Comparison of ENCODE assay signal across 12 cellular contexts in the genomic region with DNA sequence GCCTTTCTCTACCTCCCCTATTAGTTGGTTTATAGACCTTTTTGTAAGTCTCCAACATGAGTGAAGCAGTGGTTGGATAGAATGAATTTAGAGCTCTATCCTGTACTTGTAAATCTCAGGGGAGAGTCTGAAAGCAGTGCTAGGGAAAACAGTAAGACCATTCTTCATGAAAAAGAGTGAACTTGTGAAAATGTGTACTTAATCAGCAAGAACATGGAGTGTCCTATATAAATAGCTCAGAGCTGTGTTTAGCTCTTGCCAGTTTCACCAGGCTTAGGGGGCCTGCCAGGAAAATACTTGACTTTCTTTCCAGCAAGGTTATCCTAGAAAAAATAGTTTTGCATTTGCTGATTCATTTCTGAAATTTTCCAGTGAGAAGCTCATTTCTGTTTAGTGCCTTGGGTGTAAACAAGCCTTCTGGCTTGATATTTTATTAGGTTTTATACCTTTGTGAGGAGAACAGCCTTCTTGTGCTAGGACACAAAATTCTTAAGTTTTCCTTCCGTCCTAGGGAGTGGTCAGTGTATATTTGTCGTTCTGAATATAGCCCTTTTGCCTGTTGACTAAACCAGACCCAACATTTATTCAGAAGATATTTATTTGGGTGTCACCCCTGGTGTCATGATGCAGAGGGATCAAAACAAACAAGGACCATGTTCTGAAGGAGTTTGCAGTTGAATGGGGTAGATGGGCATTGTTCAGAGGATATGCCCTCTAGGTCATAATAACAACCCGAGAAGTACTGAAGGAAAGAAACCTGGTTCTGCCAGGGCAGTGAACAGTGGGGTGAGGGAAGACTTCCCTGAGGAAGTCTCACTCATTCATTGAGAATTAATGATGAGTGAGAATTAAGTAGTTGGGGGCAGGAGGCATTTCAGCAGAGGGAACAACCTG. TPM values are rescaled to one million over a fixed set of nuclear protein-coding genes. Genes with fewer than 3 reads are reported as not detected.
A peak's percentile ranks its signal among the peaks of the same experiment; 100 is the strongest.
DNase-seq lines count a peak whose midpoint lies in the region; ATAC-seq and TF ChIP-seq lines count a peak whose summit lies in the region.
"Had no signal": no experiment of that assay in that cellular context is flagged by ENCODE, and none has a peak within 500 bp of the region (broad histone marks: within the 10 kb centered on the region; RNA-seq: fewer than 3 reads in every experiment).

No MANE protein-coding gene starts in this region.

- H3K36me3 ChIP-seq in right atrium auricular region: no peaks in the 10 kb centered on the region
- no peaks in the 10 kb centered on the region for H3K36me3 ChIP-seq in BE2C

- H3K36me3 Mint-ChIP-seq in activated naive CD4-positive, alpha-beta T cell treated with anti-CD3 and anti-CD28 coated beads for 36 hours (ENCODE audit: low read depth): peaks cover 4% of the 10 kb centered on the region

- H3K4me3 ChIP-seq in astrocyte of the spinal cord (ENCODE audit: low read depth, low read length) (no peak overlapping the region), right atrium auricular region (no peak overlapping the region), BE2C (ENCODE audit: low read depth, low read length) (no peak overlapping the region)

- CTCF ChIA-PET in activated naive CD4-positive, alpha-beta T cell treated with anti-CD3 and anti-CD28 coated beads for 36 hours (lab: Charles Lee): interaction anchor here (0.8 kb wide), 1 partner anchor 271 kb away, joined by 3 read pairs; no protein-coding TSS in a partner anchor
- CTCF ChIA-PET in GM10248 (lab: Yijun Ruan, JAX): interaction anchor here (1.1 kb wide), 1 partner anchor 272 kb away, joined by 3 read pairs; no protein-coding TSS in a partner anchor

- peak; percentile 85 for ATAC-seq in sciatic nerve

- intact Hi-C loops in sciatic nerve (cut with DNase I): no loop called here
- intact Hi-C loops in activated naive CD4-positive, alpha-beta T cell treated with anti-CD3 and anti-CD28 coated beads for 36 hours (cut with micrococcal nuclease): loop anchor here (10.0 kb wide), 1 partner anchor 236 kb away; no protein-coding TSS in a partner anchor

- no peaks in the 10 kb centered on the region for H3K27me3 ChIP-seq in right atrium auricular region
- H3K27me3 ChIP-seq in BE2C: no peaks in the 10 kb centered on the region

- TF ChIP-seq CTCF in astrocyte of the spinal cord (IDR thresholded peaks at IDR 0.05; ENCODE audit: low read depth, low read length) (no peak), right atrium auricular region (IDR thresholded peaks at IDR 0.05) (no peak), BE2C (IDR thresholded peaks at IDR 0.05; ENCODE audit: low read depth, low read length) (no peak), GM10248 (IDR thresholded peaks at IDR 0.05; ENCODE audit: control extremely low read depth, extremely low read depth, low read depth, missing control alignments) (no peak)

- no peaks in the 10 kb centered on the region for H3K27me3 Mint-ChIP-seq in activated naive CD4-positive, alpha-beta T cell treated with anti-CD3 and anti-CD28 coated beads for 36 hours (ENCODE audit: low read depth)
- H3K27me3 Mint-ChIP-seq: B cell had no signal

- peaks cover 31% of the 10 kb centered on the region for H3K4me1 Mint-ChIP-seq in activated naive CD4-positive, alpha-beta T cell treated with anti-CD3 and anti-CD28 coated beads for 36 hours (ENCODE audit: low read depth)

- H3K4me3 Mint-ChIP-seq in activated naive CD4-positive, alpha-beta T cell treated with anti-CD3 and anti-CD28 coated beads for 36 hours: no peak overlapping the region
- H3K4me3 Mint-ChIP-seq: B cell had no signal

- no peak overlapping the region for H3K27ac Mint-ChIP-seq in activated naive CD4-positive, alpha-beta T cell treated with anti-CD3 and anti-CD28 coated beads for 36 hours
- H3K27ac Mint-ChIP-seq: B cell had no signal

- DNase-seq in AG20443 (ENCODE audit: low spot score) (peak; percentile 70), astrocyte of the spinal cord (ENCODE audit: low read depth, low spot score) (peak; percentile 48), right atrium auricular region (ENCODE audit: low spot score) (no peak), sciatic nerve (ENCODE audit: low spot score) (no peak), BE2C (no peak), GM10248 (ENCODE audit: extremely low spot score) (no peak)
- DNase-seq in activated naive CD4-positive, alpha-beta T cell treated with anti-CD3 and anti-CD28 coated beads for 36 hours: no peak
- DNase-seq in stimulated activated CD4-positive, alpha-beta T cell treated with anti-CD3 and anti-CD28 coated beads, Interleukin-2, amount 100 ng/mL, for 48 hours: no peak
- DNase-seq: NK-92 treated with Interleukin-12 subunit alpha and Interleukin-12 subunit beta, amount 100 ng/mL, for 24 hours; occipital lobe; T-helper 2 cell had no signal

- no peaks in the 10 kb centered on the region for H3K9me3 Mint-ChIP-seq in activated naive CD4-positive, alpha-beta T cell treated with anti-CD3 and anti-CD28 coated beads for 36 hours

- H3K9me3 ChIP-seq in right atrium auricular region (no peaks in the 10 kb centered on the region), BE2C (no peaks in the 10 kb centered on the region)

- H3K27ac ChIP-seq in right atrium auricular region: peak overlapping the region; percentile 77 to 91

- H3K4me1 ChIP-seq in right atrium auricular region: peaks cover 0 to 62% of the 10 kb centered on the region in 2 donors
- H3K4me1 ChIP-seq in BE2C: no peaks in the 10 kb centered on the region

- POLR2A ChIA-PET in GM10248 (lab: Yijun Ruan, JAX): no interaction called here

- in situ Hi-C loops in astrocyte of the spinal cord (cut with HindIII; ENCODE audit: low sequenced_read_pairs): no loop called here

RNA-seq across cellular contexts. Expression of a gene that starts 7.6 kb away (rescaled TPM):
- 10 to 100 TPM; 31.5 to 46.5 TPM for total RNA-seq in right atrium auricular region
- total RNA-seq in sciatic nerve: 26.5 TPM
- 10 to 100 TPM; 18.2 to 18.6 TPM for total RNA-seq in activated naive CD4-positive, alpha-beta T cell treated with anti-CD3 and anti-CD28 coated beads for 36 hours
- 16.8 TPM for polyA plus RNA-seq in BE2C (2012; ENCODE audit: insufficient read depth, insufficient read length, low read depth)

Comparison
In these comparisons a context has a peak if more than half of its experiments do, and no peak if none do; other contexts are left out.
1. DNase-seq: peak in AG20443 (single experiment) and astrocyte of the spinal cord (single experiment); none in right atrium auricular region (single experiment), sciatic nerve (single experiment), activated naive CD4-positive, alpha-beta T cell treated with anti-CD3 and anti-CD28 coated beads for 36 hours (single experiment), BE2C (single experiment), GM10248 (single experiment) and stimulated activated CD4-positive, alpha-beta T cell treated with anti-CD3 and anti-CD28 coated beads, Interleukin-2, amount 100 ng/mL, for 48 hours (0 of 2).